Comparison of ENCODE assay signal across 1 cellular context in the genomic region with DNA sequence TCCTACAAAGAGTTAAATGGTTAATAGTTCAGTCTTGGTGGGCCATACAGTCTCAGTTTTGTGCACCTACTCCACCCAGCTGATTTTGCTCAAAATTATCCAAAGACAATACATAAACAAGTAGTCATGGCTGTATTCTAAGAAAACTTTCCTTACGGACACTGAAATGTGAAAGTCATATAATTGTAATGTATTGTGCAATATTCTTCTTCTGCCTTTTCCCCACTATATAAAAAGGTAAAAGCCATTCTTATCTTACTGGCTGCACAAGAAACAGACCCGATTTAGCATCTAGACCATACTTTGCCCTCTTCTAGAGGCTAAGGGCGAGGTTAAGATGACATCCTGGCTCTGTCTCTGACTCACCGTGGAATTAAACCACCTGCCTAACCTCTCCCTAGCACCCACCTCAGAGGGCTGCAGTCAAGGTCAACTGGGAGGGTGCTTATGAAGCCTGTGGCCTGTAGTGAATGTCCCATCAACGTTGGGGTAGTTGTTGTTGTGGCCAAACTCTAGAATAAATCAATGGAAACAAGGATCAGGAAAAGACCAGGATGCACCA.
A peak's percentile ranks its signal among the peaks of the same experiment; 100 is the strongest.
TF ChIP-seq lines count a peak whose summit lies in the region.

No MANE protein-coding gene starts in this region.

TF ChIP-seq in H1, 55 proteins besides CTCF, POLR2A, EP300 and RAD21:
- TF ChIP-seq, protein P1, sequence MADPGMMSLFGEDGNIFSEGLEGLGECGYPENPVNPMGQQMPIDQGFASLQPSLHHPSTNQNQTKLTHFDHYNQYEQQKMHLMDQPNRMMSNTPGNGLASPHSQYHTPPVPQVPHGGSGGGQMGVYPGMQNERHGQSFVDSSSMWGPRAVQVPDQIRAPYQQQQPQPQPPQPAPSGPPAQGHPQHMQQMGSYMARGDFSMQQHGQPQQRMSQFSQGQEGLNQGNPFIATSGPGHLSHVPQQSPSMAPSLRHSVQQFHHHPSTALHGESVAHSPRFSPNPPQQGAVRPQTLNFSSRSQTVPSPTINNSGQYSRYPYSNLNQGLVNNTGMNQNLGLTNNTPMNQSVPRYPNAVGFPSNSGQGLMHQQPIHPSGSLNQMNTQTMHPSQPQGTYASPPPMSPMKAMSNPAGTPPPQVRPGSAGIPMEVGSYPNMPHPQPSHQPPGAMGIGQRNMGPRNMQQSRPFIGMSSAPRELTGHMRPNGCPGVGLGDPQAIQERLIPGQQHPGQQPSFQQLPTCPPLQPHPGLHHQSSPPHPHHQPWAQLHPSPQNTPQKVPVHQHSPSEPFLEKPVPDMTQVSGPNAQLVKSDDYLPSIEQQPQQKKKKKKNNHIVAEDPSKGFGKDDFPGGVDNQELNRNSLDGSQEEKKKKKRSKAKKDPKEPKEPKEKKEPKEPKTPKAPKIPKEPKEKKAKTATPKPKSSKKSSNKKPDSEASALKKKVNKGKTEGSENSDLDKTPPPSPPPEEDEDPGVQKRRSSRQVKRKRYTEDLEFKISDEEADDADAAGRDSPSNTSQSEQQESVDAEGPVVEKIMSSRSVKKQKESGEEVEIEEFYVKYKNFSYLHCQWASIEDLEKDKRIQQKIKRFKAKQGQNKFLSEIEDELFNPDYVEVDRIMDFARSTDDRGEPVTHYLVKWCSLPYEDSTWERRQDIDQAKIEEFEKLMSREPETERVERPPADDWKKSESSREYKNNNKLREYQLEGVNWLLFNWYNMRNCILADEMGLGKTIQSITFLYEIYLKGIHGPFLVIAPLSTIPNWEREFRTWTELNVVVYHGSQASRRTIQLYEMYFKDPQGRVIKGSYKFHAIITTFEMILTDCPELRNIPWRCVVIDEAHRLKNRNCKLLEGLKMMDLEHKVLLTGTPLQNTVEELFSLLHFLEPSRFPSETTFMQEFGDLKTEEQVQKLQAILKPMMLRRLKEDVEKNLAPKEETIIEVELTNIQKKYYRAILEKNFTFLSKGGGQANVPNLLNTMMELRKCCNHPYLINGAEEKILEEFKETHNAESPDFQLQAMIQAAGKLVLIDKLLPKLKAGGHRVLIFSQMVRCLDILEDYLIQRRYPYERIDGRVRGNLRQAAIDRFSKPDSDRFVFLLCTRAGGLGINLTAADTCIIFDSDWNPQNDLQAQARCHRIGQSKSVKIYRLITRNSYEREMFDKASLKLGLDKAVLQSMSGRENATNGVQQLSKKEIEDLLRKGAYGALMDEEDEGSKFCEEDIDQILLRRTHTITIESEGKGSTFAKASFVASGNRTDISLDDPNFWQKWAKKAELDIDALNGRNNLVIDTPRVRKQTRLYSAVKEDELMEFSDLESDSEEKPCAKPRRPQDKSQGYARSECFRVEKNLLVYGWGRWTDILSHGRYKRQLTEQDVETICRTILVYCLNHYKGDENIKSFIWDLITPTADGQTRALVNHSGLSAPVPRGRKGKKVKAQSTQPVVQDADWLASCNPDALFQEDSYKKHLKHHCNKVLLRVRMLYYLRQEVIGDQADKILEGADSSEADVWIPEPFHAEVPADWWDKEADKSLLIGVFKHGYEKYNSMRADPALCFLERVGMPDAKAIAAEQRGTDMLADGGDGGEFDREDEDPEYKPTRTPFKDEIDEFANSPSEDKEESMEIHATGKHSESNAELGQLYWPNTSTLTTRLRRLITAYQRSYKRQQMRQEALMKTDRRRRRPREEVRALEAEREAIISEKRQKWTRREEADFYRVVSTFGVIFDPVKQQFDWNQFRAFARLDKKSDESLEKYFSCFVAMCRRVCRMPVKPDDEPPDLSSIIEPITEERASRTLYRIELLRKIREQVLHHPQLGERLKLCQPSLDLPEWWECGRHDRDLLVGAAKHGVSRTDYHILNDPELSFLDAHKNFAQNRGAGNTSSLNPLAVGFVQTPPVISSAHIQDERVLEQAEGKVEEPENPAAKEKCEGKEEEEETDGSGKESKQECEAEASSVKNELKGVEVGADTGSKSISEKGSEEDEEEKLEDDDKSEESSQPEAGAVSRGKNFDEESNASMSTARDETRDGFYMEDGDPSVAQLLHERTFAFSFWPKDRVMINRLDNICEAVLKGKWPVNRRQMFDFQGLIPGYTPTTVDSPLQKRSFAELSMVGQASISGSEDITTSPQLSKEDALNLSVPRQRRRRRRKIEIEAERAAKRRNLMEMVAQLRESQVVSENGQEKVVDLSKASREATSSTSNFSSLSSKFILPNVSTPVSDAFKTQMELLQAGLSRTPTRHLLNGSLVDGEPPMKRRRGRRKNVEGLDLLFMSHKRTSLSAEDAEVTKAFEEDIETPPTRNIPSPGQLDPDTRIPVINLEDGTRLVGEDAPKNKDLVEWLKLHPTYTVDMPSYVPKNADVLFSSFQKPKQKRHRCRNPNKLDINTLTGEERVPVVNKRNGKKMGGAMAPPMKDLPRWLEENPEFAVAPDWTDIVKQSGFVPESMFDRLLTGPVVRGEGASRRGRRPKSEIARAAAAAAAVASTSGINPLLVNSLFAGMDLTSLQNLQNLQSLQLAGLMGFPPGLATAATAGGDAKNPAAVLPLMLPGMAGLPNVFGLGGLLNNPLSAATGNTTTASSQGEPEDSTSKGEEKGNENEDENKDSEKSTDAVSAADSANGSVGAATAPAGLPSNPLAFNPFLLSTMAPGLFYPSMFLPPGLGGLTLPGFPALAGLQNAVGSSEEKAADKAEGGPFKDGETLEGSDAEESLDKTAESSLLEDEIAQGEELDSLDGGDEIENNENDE (IDR thresholded peaks at IDR 0.05; ENCODE audit: insufficient replicate concordance, low read length) = no peak
- TF ChIP-seq CEBPB (IDR thresholded peaks at IDR 0.05; ENCODE audit: low read depth, low read length) (peak; percentile 14; the same call in 1 of the 2 replicates), YY1 (IDR thresholded peaks at IDR 0.05; ENCODE audit: low read depth, low read length) (no peak), NANOG (IDR thresholded peaks at IDR 0.05; ENCODE audit: insufficient read depth, low read depth, low read length, poor library complexity, severe bottlenecking) (no peak)
